ENCODE assay signal across 30 cellular contexts in the genomic region with DNA sequence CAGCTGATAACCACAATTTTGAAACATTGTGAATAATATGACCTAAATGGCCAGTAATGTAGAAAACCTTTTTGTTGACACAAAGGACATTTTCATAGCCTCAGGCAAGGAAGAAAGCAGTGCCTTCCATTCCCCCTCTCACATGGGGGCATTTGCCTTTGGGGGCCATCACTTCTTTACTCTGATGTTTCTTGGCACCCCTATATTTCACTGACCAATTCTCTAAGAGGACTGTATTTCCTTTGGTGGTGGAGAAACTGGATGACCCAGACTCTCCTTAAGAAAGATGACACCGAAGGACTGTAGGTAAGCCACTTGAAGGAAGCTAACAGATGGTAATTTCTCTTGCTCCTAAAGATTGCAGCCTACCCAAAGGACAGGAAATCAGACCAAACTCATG.
"Had no signal": no experiment of that assay in that cellular context is flagged by ENCODE, and none has a peak within 500 bp of the region (broad histone marks: within the 10 kb centered on the region; RNA-seq: fewer than 3 reads in every experiment).

No MANE protein-coding gene starts in this region.

- ATAC-seq: activated CD4-positive, CD25-positive, alpha-beta regulatory T cell treated with anti-CD3 and anti-CD28 coated beads, Interleukin-2, amount 50 U/mL, for 24 hours; effector memory CD8-positive, alpha-beta T cell; left lobe of liver; lower lobe of right lung; natural killer cell treated with Interleukin-12 subunit alpha and Interleukin-12 subunit beta and Interleukin-15 and Interleukin-18, amount 100 ng/mL, for 72 hours; T-helper 17 cell had no signal

- H3K4me1 Mint-ChIP-seq: activated naive CD8-positive, alpha-beta T cell treated with anti-CD3 and anti-CD28 coated beads for 36 hours; T-helper 17 cell had no signal

- H3K27ac Mint-ChIP-seq: activated naive CD4-positive, alpha-beta T cell treated with anti-CD3 and anti-CD28 coated beads for 36 hours; activated naive CD8-positive, alpha-beta T cell treated with anti-CD3 and anti-CD28 coated beads for 36 hours; activated T-helper 1 cell treated with anti-CD3 and anti-CD28 coated beads, Interleukin-12 subunit alpha, Interleukin-12 subunit beta, Interleukin-2, Interleukin-4 antibody, amounts not matched to agents 30 ng/mL and 10 ng/mL and 1 ng/mL, durations not matched to agents 14 hours and 24 hours and 36 hours; effector memory CD8-positive, alpha-beta T cell; natural killer cell treated with Interleukin-12 subunit alpha and Interleukin-12 subunit beta and Interleukin-15 and Interleukin-18, amount 100 ng/mL, for 72 hours; T-helper 17 cell had no signal

- H3K36me3 ChIP-seq: breast epithelium, lower lobe of right lung, right atrium auricular region, spleen, thyroid gland, upper lobe of left lung, WERI-Rb-1 had no signal

- DNase-seq: activated CD4-positive, alpha-beta T cell treated with anti-CD3 and anti-CD28 coated beads for 48 hours; activated CD4-positive, alpha-beta T cell treated with anti-CD3 and anti-CD28 coated beads, Interleukin-2, amount 50 U/mL, for 48 hours; activated CD8-positive, alpha-beta memory T cell treated with anti-CD3 and anti-CD28 coated beads for 24 hours; activated CD8-positive, alpha-beta memory T cell treated with anti-CD3 and anti-CD28 coated beads, Interleukin-2, amount 50 U/mL, for 4 hours; activated effector memory CD4-positive, alpha-beta T cell treated with anti-CD3 and anti-CD28 coated beads, Interleukin-2, amount 50 U/mL, for 16 hours; activated naive CD4-positive, alpha-beta T cell treated with anti-CD3 and anti-CD28 coated beads for 36 hours; activated naive CD8-positive, alpha-beta T cell treated with anti-CD3 and anti-CD28 coated beads for 36 hours; activated T-cell treated with anti-CD3 and anti-CD28 coated beads, Interleukin-2, amount 50 U/mL, for 1 hour; central memory CD4-positive, alpha-beta T cell; dermis blood vessel endothelial cell; effector memory CD8-positive, alpha-beta T cell; erythroblast; foreskin fibroblast; head of caudate nucleus; hippocampal formation; lower lobe of right lung; mesendoderm; spleen; stimulated activated naive CD4-positive, alpha-beta T cell treated with Interleukin-2 at 50 U/mL for 16 hours; T-helper 17 cell; T1000; thyroid gland; upper lobe of left lung; WERI-Rb-1 had no signal

- H3K27ac ChIP-seq: lower lobe of right lung, right atrium auricular region, spleen, thyroid gland, upper lobe of left lung, WERI-Rb-1 had no signal

- H3K27me3 ChIP-seq: breast epithelium, right atrium auricular region, spleen, thyroid gland, upper lobe of left lung had no signal

- H3K4me3 Mint-ChIP-seq: activated naive CD4-positive, alpha-beta T cell treated with anti-CD3 and anti-CD28 coated beads for 36 hours; activated naive CD8-positive, alpha-beta T cell treated with anti-CD3 and anti-CD28 coated beads for 36 hours; activated T-helper 1 cell treated with anti-CD3 and anti-CD28 coated beads, Interleukin-12 subunit alpha, Interleukin-12 subunit beta, Interleukin-2, Interleukin-4 antibody, amounts not matched to agents 30 ng/mL and 10 ng/mL and 1 ng/mL, durations not matched to agents 14 hours and 24 hours and 36 hours; effector memory CD8-positive, alpha-beta T cell; natural killer cell treated with Interleukin-12 subunit alpha and Interleukin-12 subunit beta and Interleukin-15 and Interleukin-18, amount 100 ng/mL, for 72 hours; T-helper 17 cell had no signal

- H3K4me3 ChIP-seq: breast epithelium, lower lobe of right lung, right atrium auricular region, spleen, thyroid gland, upper lobe of left lung had no signal

- H3K27me3 Mint-ChIP-seq: effector memory CD8-positive, alpha-beta T cell; natural killer cell treated with Interleukin-12 subunit alpha and Interleukin-12 subunit beta and Interleukin-15 and Interleukin-18, amount 100 ng/mL, for 72 hours; T-helper 17 cell had no signal

- H3K4me1 ChIP-seq: breast epithelium, lower lobe of right lung, spleen, upper lobe of left lung had no signal

- H3K36me3 Mint-ChIP-seq: activated naive CD8-positive, alpha-beta T cell treated with anti-CD3 and anti-CD28 coated beads for 36 hours; natural killer cell treated with Interleukin-12 subunit alpha and Interleukin-12 subunit beta and Interleukin-15 and Interleukin-18, amount 100 ng/mL, for 72 hours had no signal

- H3K9me3 ChIP-seq: breast epithelium, lower lobe of right lung, right atrium auricular region, spleen, thyroid gland, upper lobe of left lung had no signal
